ENCODE assay signal across 8 cellular contexts in genomic region chr11:11155962-11156815, GRCh38.
DNase-seq lines count a peak whose midpoint lies in the region; ATAC-seq, FAIRE-seq and TF ChIP-seq lines count a peak whose summit lies in the region.

No MANE protein-coding gene starts in this region.

- H3K4me3 Mint-ChIP-seq in GM23338 = no peak overlapping the region
- H3K4me3 Mint-ChIP-seq in activated CD4-positive, alpha-beta T cell treated with anti-CD3 and anti-CD28 coated beads, Interleukin-2, amount 10 ng/mL, durations not matched to agents 24 days and 14 days = peak overlapping the region; percentile 75

- H3K36me3 ChIP-seq in GM23338 (ENCODE audit: insufficient read depth) = no peaks in the 10 kb centered on the region
- H3K36me3 ChIP-seq in pancreas = no peaks in the 10 kb centered on the region
- no peaks in the 10 kb centered on the region for H3K36me3 ChIP-seq in kidney (ENCODE audit: control insufficient read depth in 1 of 2, insufficient read depth in 2 of 2, low read length in 2 of 2)

- H3K4me3 ChIP-seq in GM23338 (no peak overlapping the region), epithelial cell of esophagus (ENCODE audit: low read length) (no peak overlapping the region), pancreas (no peak overlapping the region), kidney (ENCODE audit: low read length in 2 of 2) (no peak overlapping the region)

- H3K27me3 ChIP-seq in GM23338 (ENCODE audit: insufficient read depth) (no peaks in the 10 kb centered on the region), pancreas (no peaks in the 10 kb centered on the region)

- 57 to 65% methylated on average over 32 to 33 of the region's 33 CpGs for WGBS in pancreas, 2 donors

- DNase-seq in ACHN = peak; percentile 9
- peak; percentile 79 for DNase-seq in GM23338 (ENCODE audit: low spot score)
- peak; percentile 85 for DNase-seq in activated CD4-positive, alpha-beta T cell treated with anti-CD3 and anti-CD28 coated beads, Interleukin-2, amount 10 ng/mL, durations not matched to agents 24 days and 14 days
- DNase-seq in epithelial cell of esophagus (ENCODE audit: low read depth) = no peak
- DNase-seq in stimulated activated CD4-positive, alpha-beta T cell treated with anti-CD3 and anti-CD28 coated beads, Interleukin-4, amount 100 ng/mL, for 1 hour = peak; percentile 55
- no peak for DNase-seq in pancreas
- DNase-seq in kidney = no peak

- no peaks in the 10 kb centered on the region; the same call in 1 of the 3 replicates for H3K36me3 Mint-ChIP-seq in GM23338 (ENCODE audit: low read depth)
- peaks cover 2% of the 10 kb centered on the region for H3K36me3 Mint-ChIP-seq in activated CD4-positive, alpha-beta T cell treated with anti-CD3 and anti-CD28 coated beads, Interleukin-2, amount 10 ng/mL, durations not matched to agents 24 days and 14 days (ENCODE audit: low read depth)

- no peak overlapping the region for H3K27ac Mint-ChIP-seq in GM23338
- peak overlapping the region; percentile 55 for H3K27ac Mint-ChIP-seq in activated CD4-positive, alpha-beta T cell treated with anti-CD3 and anti-CD28 coated beads, Interleukin-2, amount 10 ng/mL, durations not matched to agents 24 days and 14 days

- H3F3A ChIP-seq in GM23338 (replicated peaks; ENCODE audit: low read depth) = no peaks in the 10 kb centered on the region

- H3K4me1 Mint-ChIP-seq in GM23338 = no peaks in the 10 kb centered on the region
- peaks cover 13% of the 10 kb centered on the region for H3K4me1 Mint-ChIP-seq in activated CD4-positive, alpha-beta T cell treated with anti-CD3 and anti-CD28 coated beads, Interleukin-2, amount 10 ng/mL, durations not matched to agents 24 days and 14 days

- in situ Hi-C loops in ACHN (cut with HindIII; ENCODE audit: low pct_ligation_motif_present, low pct_unique_long_range_greater_than_20kb, low sequenced_read_pairs) = no loop called here

- 0 out of 2 replicates have a peak, but pooled peaks cover 4% of the 10 kb centered on the region for H3K9me2 ChIP-seq in GM23338 (ENCODE audit: insufficient read depth)

- no peaks in the 10 kb centered on the region for H3K4me1 ChIP-seq in GM23338 (ENCODE audit: insufficient read depth)
- no peaks in the 10 kb centered on the region for H3K4me1 ChIP-seq in pancreas
- H3K4me1 ChIP-seq in kidney (ENCODE audit: control insufficient read depth in 1 of 2, insufficient read depth in 1 of 2, low read depth in 1 of 2, low read length in 2 of 2) = no peaks in the 10 kb centered on the region

- H3K9ac ChIP-seq in kidney (ENCODE audit: low read length in 2 of 2) = no peak overlapping the region

- H3K79me2 ChIP-seq in GM23338 (replicated peaks; ENCODE audit: insufficient read depth) = no peaks in the 10 kb centered on the region

- ATAC-seq in GM23338 = peak; percentile 95
- no peak for ATAC-seq in pancreas
- no peak for ATAC-seq in HG03108 (IDR thresholded peaks at IDR 0.05; ENCODE audit: unreplicated experiment)

- no peak overlapping the region for H2AFZ ChIP-seq in GM23338

- no peaks in the 10 kb centered on the region for H3K27me3 Mint-ChIP-seq in GM23338 (ENCODE audit: insufficient read depth, low read depth, poor library complexity)
- peaks cover 2% of the 10 kb centered on the region for H3K27me3 Mint-ChIP-seq in activated CD4-positive, alpha-beta T cell treated with anti-CD3 and anti-CD28 coated beads, Interleukin-2, amount 10 ng/mL, durations not matched to agents 24 days and 14 days

- H3K27ac ChIP-seq in GM23338 (ENCODE audit: low read depth) = no peak overlapping the region
- no peak overlapping the region for H3K27ac ChIP-seq in pancreas
- no peak overlapping the region for H3K27ac ChIP-seq in kidney (ENCODE audit: low read depth in 2 of 2, low read length in 2 of 2)

- no peaks in the 10 kb centered on the region for H4K20me1 ChIP-seq in GM23338 (replicated peaks; ENCODE audit: insufficient read depth)

- peaks cover 12% of the 10 kb centered on the region; the same call in 2 of the 3 replicates for H3K9me3 Mint-ChIP-seq in GM23338
- no peaks in the 10 kb centered on the region for H3K9me3 Mint-ChIP-seq in activated CD4-positive, alpha-beta T cell treated with anti-CD3 and anti-CD28 coated beads, Interleukin-2, amount 10 ng/mL, durations not matched to agents 24 days and 14 days

- no peak overlapping the region for H3K4me2 ChIP-seq in GM23338

- FAIRE-seq in pancreas (lab: Jason Lieb, UNC) = no peak
- no peak for FAIRE-seq in kidney (lab: Jason Lieb, UNC)

- H3K9me3 ChIP-seq in pancreas (no peaks in the 10 kb centered on the region), kidney (ENCODE audit: control insufficient read depth in 1 of 2, low read length in 2 of 2) (peaks cover 0 to 7% of the 10 kb centered on the region in 2 donors)

- TF ChIP-seq CTCF in GM23338 (conservative IDR thresholded peaks at IDR 0.05; ENCODE audit: low read depth in 2 of 2) = peak; percentile 84 to 90
- peak; percentile 45 for TF ChIP-seq CTCF in epithelial cell of esophagus (IDR thresholded peaks at IDR 0.05; ENCODE audit: insufficient read depth, low read depth, low read length, missing control alignments)
- peak in 2 of 4 donors; percentile 15 to 19 for TF ChIP-seq CTCF in pancreas (IDR thresholded peaks at IDR 0.05)
- no peak for TF ChIP-seq CTCF in kidney (IDR thresholded peaks at IDR 0.05; ENCODE audit: borderline replicate concordance, extremely low read depth, insufficient read depth)

- intact Hi-C loops in activated CD4-positive, alpha-beta T cell treated with anti-CD3 and anti-CD28 coated beads, Interleukin-2, amount 10 ng/mL, durations not matched to agents 24 days and 14 days (cut with micrococcal nuclease) = loop anchor here (10.0 kb wide), 1 partner anchor 221 kb away; no protein-coding TSS in a partner anchor
- intact Hi-C loops in pancreas (cut with DNase I) = no loop called here
- intact Hi-C loops in kidney (cut with DNase I) = no loop called here

TF ChIP-seq in GM23338, 12 proteins besides CTCF, POLR2A, EP300 and RAD21 (continues in another document):
- TF ChIP-seq EZH2 (IDR thresholded peaks at IDR 0.05; ENCODE audit: low read depth, unreplicated experiment) (no peak), EZH2phosphoT487 (IDR thresholded peaks at IDR 0.05; ENCODE audit: unreplicated experiment) (no peak), NANOG (IDR thresholded peaks at IDR 0.05; ENCODE audit: borderline replicate concordance) (no peak), JUNB (IDR thresholded peaks at IDR 0.05; ENCODE audit: unreplicated experiment) (no peak), CREB1 (CRISPR knock-in tag; IDR thresholded peaks at IDR 0.05; ENCODE audit: low read depth) (no peak), ZNF331 (CRISPR knock-in tag; IDR thresholded peaks at IDR 0.05; ENCODE audit: low read depth) (no peak), STAT1 (IDR thresholded peaks at IDR 0.05; ENCODE audit: unreplicated experiment) (no peak)

Comparison
In these comparisons a context has a peak if more than half of its experiments do, and no peak if none do; other contexts are left out.
1. DNase-seq: peak in ACHN (single experiment), GM23338 (single experiment), activated CD4-positive, alpha-beta T cell treated with anti-CD3 and anti-CD28 coated beads, Interleukin-2, amount 10 ng/mL, durations not matched to agents 24 days and 14 days (single experiment) and stimulated activated CD4-positive, alpha-beta T cell treated with anti-CD3 and anti-CD28 coated beads, Interleukin-4, amount 100 ng/mL, for 1 hour (single experiment); none in epithelial cell of esophagus (single experiment), pancreas (0 of 6) and kidney (single experiment).